Comparison of ENCODE assay signal across 23 cellular contexts in genomic region chr11:21820176-21820575, GRCh38.
DNase-seq lines count a peak whose midpoint lies in the region; TF ChIP-seq lines count a peak whose summit lies in the region.
"Had no signal": no experiment of that assay in that cellular context is flagged by ENCODE, and none has a peak within 500 bp of the region (broad histone marks: within the 10 kb centered on the region; RNA-seq: fewer than 3 reads in every experiment).

No MANE protein-coding gene starts in this region.

- H3K4me1 ChIP-seq in SK-N-SH (ENCODE audit: control insufficient read depth in 1 of 2, insufficient read depth in 2 of 2, low read depth in 1 of 2, low read length in 1 of 2) (peaks cover 0 to 3% of the 10 kb centered on the region in 2 experiments; a peak in 2 of 4 replicates), mesendoderm (ENCODE audit: control insufficient read depth, low read depth, low read length) (no peaks in the 10 kb centered on the region), MM.1S (ENCODE audit: low read length) (no peaks in the 10 kb centered on the region), trophoblast cell (ENCODE audit: control insufficient read depth in 1 of 2, insufficient read depth in 2 of 2, low read length in 2 of 2) (no peaks in the 10 kb centered on the region)
- H3K4me1 ChIP-seq: BLaER1 had no signal

- TF ChIP-seq CTCF in SK-N-SH (IDR thresholded peaks at IDR 0.05) (no peak), MM.1S (IDR thresholded peaks at IDR 0.05; ENCODE audit: low read length) (no peak)

- POLR2A ChIA-PET in SK-N-SH (lab: Yijun Ruan, JAX) = no interaction called here

- H2AFZ ChIP-seq in SK-N-SH (ENCODE audit: low read depth) = no peak overlapping the region
- no peak overlapping the region for H2AFZ ChIP-seq in MM.1S (ENCODE audit: low read length)
- no peak overlapping the region for H2AFZ ChIP-seq in trophoblast cell (ENCODE audit: insufficient read depth, low read length, poor library complexity)

- H3F3A ChIP-seq in SK-N-SH (replicated peaks; ENCODE audit: insufficient read depth) (peaks cover 4% of the 10 kb centered on the region), MM.1S (ENCODE audit: insufficient read depth, low read length) (no peaks in the 10 kb centered on the region)

- no peak overlapping the region for H3K14ac ChIP-seq in trophoblast cell (ENCODE audit: low read length)

- H3K4ac ChIP-seq in mesendoderm (ENCODE audit: low read depth, low read length) (no peak overlapping the region), trophoblast cell (ENCODE audit: low read depth, low read length) (no peak overlapping the region)

- peak overlapping the region in 1 of 2 experiments; percentile 92; a peak in 2 of 4 replicates for H3K27ac ChIP-seq in SK-N-SH (ENCODE audit: low read depth in 2 of 2, low read length in 1 of 2)
- no peak overlapping the region for H3K27ac ChIP-seq in mesendoderm (ENCODE audit: low read depth, low read length)
- no peak overlapping the region for H3K27ac ChIP-seq in MM.1S (ENCODE audit: low read length)
- H3K27ac ChIP-seq in trophoblast cell (ENCODE audit: low read depth, low read length) = no peak overlapping the region
- H3K27ac ChIP-seq: BLaER1 had no signal

- H2BK5ac ChIP-seq in mesendoderm (ENCODE audit: low read length) (no peak overlapping the region), trophoblast cell (ENCODE audit: low read depth, low read length, poor library complexity) (no peak overlapping the region)

- H4K91ac ChIP-seq in trophoblast cell (ENCODE audit: low read depth, low read length) = no peak overlapping the region

- no peak overlapping the region for H3K18ac ChIP-seq in mesendoderm (ENCODE audit: low read length)
- H3K18ac ChIP-seq in trophoblast cell (ENCODE audit: low read length) = no peak overlapping the region

- H2BK120ac ChIP-seq in mesendoderm (ENCODE audit: low read depth, low read length) (no peak overlapping the region), trophoblast cell (ENCODE audit: insufficient read depth, low read length, poor library complexity) (no peak overlapping the region)

- no peaks in the 10 kb centered on the region for H3K79me1 ChIP-seq in mesendoderm (ENCODE audit: low read length)
- no peaks in the 10 kb centered on the region for H3K79me1 ChIP-seq in trophoblast cell (ENCODE audit: low read length)

- H3K23ac ChIP-seq in mesendoderm (ENCODE audit: low read length) (no peak overlapping the region), trophoblast cell (ENCODE audit: low read length) (no peak overlapping the region)

- CTCF ChIA-PET in SK-N-SH (lab: Yijun Ruan, JAX) = no interaction called here

- H3K27me3 ChIP-seq in SK-N-SH (ENCODE audit: insufficient read depth) (no peaks in the 10 kb centered on the region), mesendoderm (ENCODE audit: insufficient read depth, low read length, poor library complexity) (no peaks in the 10 kb centered on the region), MM.1S (replicated peaks; ENCODE audit: insufficient read depth, low read length) (no peaks in the 10 kb centered on the region), trophoblast cell (ENCODE audit: insufficient read depth, low read length) (no peaks in the 10 kb centered on the region)
- H3K27me3 ChIP-seq: BE2C, BLaER1 had no signal

- H3K36me3 ChIP-seq in SK-N-SH (replicated peaks in 1 of 2; ENCODE audit: control insufficient read depth in 1 of 2, insufficient read depth in 2 of 2, low read length in 1 of 2) (no peaks in the 10 kb centered on the region), mesendoderm (ENCODE audit: control insufficient read depth, insufficient read depth, low read length) (no peaks in the 10 kb centered on the region), MM.1S (replicated peaks; ENCODE audit: insufficient read depth, low read length) (no peaks in the 10 kb centered on the region), trophoblast cell (ENCODE audit: control insufficient read depth in 1 of 2, insufficient read depth in 2 of 2, low read length in 2 of 2) (no peaks in the 10 kb centered on the region)
- H3K36me3 ChIP-seq: BE2C, BLaER1 had no signal

- no peaks in the 10 kb centered on the region for H3K9me3 ChIP-seq in SK-N-SH
- H3K9me3 ChIP-seq in MM.1S (replicated peaks; ENCODE audit: insufficient read depth, low read length) = no peaks in the 10 kb centered on the region
- no peaks in the 10 kb centered on the region for H3K9me3 ChIP-seq in trophoblast cell (ENCODE audit: insufficient read depth, low read depth, low read length)
- H3K9me3 ChIP-seq: BE2C, BLaER1 had no signal

- DNase-seq in NCI-H146 treated with DMSO at 0.1 percent for 48 hours (lab: John Stamatoyannopoulos, UW; ENCODE audit: unreplicated experiment) (peak; percentile 67), NCI-H82 (lab: John Stamatoyannopoulos, UW) (peak; percentile 47), SK-N-SH (peak; percentile 44), mesendoderm (peak; percentile 4), COR-L47 (lab: John Stamatoyannopoulos, UW) (no peak), MM.1S (no peak), trophoblast cell (no peak)
- DNase-seq in activated CD8-positive, alpha-beta memory T cell treated with anti-CD3 and anti-CD28 coated beads, Interleukin-2, amount 50 U/mL, for 48 hours = no peak
- DNase-seq: 8988T; ACHN; BE2C; C1 segment of cervical spinal cord; CD4-positive, alpha-beta T cell; CD8-positive, alpha-beta T cell; DMS 273 treated with DMSO at 0.1 percent for 48 hours; DMS153; DMS53; DMS79; DND-41; EL; GDM1 had no signal

- peak in 1 of 2 experiments; percentile 55; a peak in 1 of 4 replicates for TF ChIP-seq EP300 in SK-N-SH (IDR thresholded peaks at IDR 0.05; ENCODE audit: borderline replicate concordance in 1 of 2, low read depth in 1 of 2, low read length in 1 of 2)

- no peaks in the 10 kb centered on the region for H3K79me2 ChIP-seq in SK-N-SH (ENCODE audit: insufficient read depth)
- no peaks in the 10 kb centered on the region for H3K79me2 ChIP-seq in mesendoderm (ENCODE audit: control insufficient read depth, insufficient read depth, low read length)
- H3K79me2 ChIP-seq in MM.1S (ENCODE audit: low read length) = no peaks in the 10 kb centered on the region
- no peaks in the 10 kb centered on the region for H3K79me2 ChIP-seq in trophoblast cell (ENCODE audit: control insufficient read depth, insufficient read depth, low read length, poor library complexity)

- H2BK12ac ChIP-seq in trophoblast cell (ENCODE audit: low read length) = no peak overlapping the region

- H3K4me3 ChIP-seq in SK-N-SH (ENCODE audit: low read depth in 2 of 2, low read length in 1 of 2) (no peak overlapping the region), mesendoderm (ENCODE audit: low read length) (no peak overlapping the region), MM.1S (ENCODE audit: low read length) (no peak overlapping the region), trophoblast cell (ENCODE audit: low read depth, low read length) (no peak overlapping the region)
- H3K4me3 ChIP-seq: BLaER1, GM12878 had no signal

- H4K8ac ChIP-seq in mesendoderm (ENCODE audit: low read depth, low read length) = no peak overlapping the region
- no peak overlapping the region for H4K8ac ChIP-seq in trophoblast cell (ENCODE audit: low read depth, low read length)

- H2BK15ac ChIP-seq in mesendoderm (replicated peaks; ENCODE audit: low read depth) = no peak overlapping the region

- H2AK5ac ChIP-seq in mesendoderm (ENCODE audit: low read length) = no peak overlapping the region
- H2AK5ac ChIP-seq in trophoblast cell (ENCODE audit: low read length) = no peak overlapping the region

- no peak overlapping the region for H4K12ac ChIP-seq in trophoblast cell (ENCODE audit: low read depth, low read length)

- H3K56ac ChIP-seq in mesendoderm (ENCODE audit: low read length) = no peak overlapping the region

- no peak overlapping the region for H3K4me2 ChIP-seq in SK-N-SH
- H3K4me2 ChIP-seq in mesendoderm (ENCODE audit: low read length) = no peak overlapping the region
- H3K4me2 ChIP-seq in MM.1S (ENCODE audit: low read depth, low read length) = no peak overlapping the region
- no peak overlapping the region for H3K4me2 ChIP-seq in trophoblast cell (ENCODE audit: low read length)
- H3K4me2 ChIP-seq: BLaER1 had no signal

- H4K20me1 ChIP-seq in SK-N-SH (ENCODE audit: insufficient read depth) (no peaks in the 10 kb centered on the region), MM.1S (ENCODE audit: insufficient read depth, low read length) (no peaks in the 10 kb centered on the region)
- H4K20me1 ChIP-seq: BLaER1 had no signal

- H3K9ac ChIP-seq in SK-N-SH (no peak overlapping the region), mesendoderm (ENCODE audit: low read length) (no peak overlapping the region), MM.1S (ENCODE audit: low read length) (no peak overlapping the region), trophoblast cell (ENCODE audit: low read length) (no peak overlapping the region)
- H3K9ac ChIP-seq: BLaER1 had no signal

- no peaks in the 10 kb centered on the region for H3K9me2 ChIP-seq in SK-N-SH
- no peaks in the 10 kb centered on the region for H3K9me2 ChIP-seq in MM.1S (replicated peaks; ENCODE audit: insufficient read depth, low read length)

- no peak for TF ChIP-seq RAD21 in SK-N-SH (IDR thresholded peaks at IDR 0.05; ENCODE audit: low read length)

- H4K5ac ChIP-seq in mesendoderm (ENCODE audit: low read length) = no peak overlapping the region

TF ChIP-seq in SK-N-SH, 30 proteins besides CTCF, POLR2A, EP300 and RAD21 (continues in another document):
- no peak for TF ChIP-seq YY1 (IDR thresholded peaks at IDR 0.05; ENCODE audit: low read depth)
- TF ChIP-seq SIN3A (IDR thresholded peaks at IDR 0.05; ENCODE audit: borderline replicate concordance, low read depth, low read length) = no peak
- no peak for TF ChIP-seq PBX3 (IDR thresholded peaks at IDR 0.05)
- no peak for TF ChIP-seq MXI1 (IDR thresholded peaks at IDR 0.05; ENCODE audit: low read depth, low read length)
- no peak for TF ChIP-seq NRF1 (IDR thresholded peaks at IDR 0.05; ENCODE audit: low read depth, low read length)
- no peak for TF ChIP-seq MAX (IDR thresholded peaks at IDR 0.05; ENCODE audit: low read depth)
- TF ChIP-seq TAF1 (IDR thresholded peaks at IDR 0.05; ENCODE audit: borderline replicate concordance, low read depth, low read length) = no peak
- no peak for TF ChIP-seq FOSL2 (IDR thresholded peaks at IDR 0.05; ENCODE audit: borderline replicate concordance, low read depth)
- no peak for TF ChIP-seq MEF2A (IDR thresholded peaks at IDR 0.05; ENCODE audit: borderline replicate concordance, low read depth)
- no peak for TF ChIP-seq JUND (IDR thresholded peaks at IDR 0.05)

Comparison
In these comparisons a context has a peak if more than half of its experiments do, and no peak if none do; other contexts are left out.
1. DNase-seq: peak in NCI-H146 treated with DMSO at 0.1 percent for 48 hours (single experiment), NCI-H82 (single experiment), SK-N-SH (single experiment) and mesendoderm (single experiment); none in COR-L47 (single experiment), activated CD8-positive, alpha-beta memory T cell treated with anti-CD3 and anti-CD28 coated beads, Interleukin-2, amount 50 U/mL, for 48 hours (single experiment), MM.1S (single experiment) and trophoblast cell (0 of 2).